In the genomic region with DNA sequence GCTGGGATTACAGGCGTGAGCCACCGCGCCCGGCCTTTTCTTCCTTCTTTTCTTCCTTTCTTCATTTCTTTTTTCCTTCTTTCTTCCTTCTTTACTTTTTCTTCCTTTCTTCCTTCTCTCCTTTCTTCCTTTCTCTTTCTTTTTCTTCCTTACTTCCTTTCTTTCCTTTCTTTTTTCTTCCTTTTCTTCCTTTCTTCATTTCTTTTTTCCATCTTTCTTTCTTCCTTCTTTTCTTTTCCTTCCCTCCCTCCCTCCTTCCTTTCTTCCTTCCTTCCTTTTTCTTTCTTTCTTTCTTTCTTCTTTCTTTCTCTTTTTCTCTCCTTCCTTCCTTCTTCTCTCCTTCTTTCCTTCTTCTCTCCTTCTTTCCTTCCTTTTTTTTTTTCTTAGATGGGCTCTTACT, we compare ENCODE assay signal across 2 cellular contexts.
TF ChIP-seq lines count a peak whose summit lies in the region.

No MANE protein-coding gene starts in this region.

TF ChIP-seq in GM23338, 12 proteins besides CTCF, POLR2A, EP300 and RAD21 (continued from another document):
- TF ChIP-seq, protein P1, sequence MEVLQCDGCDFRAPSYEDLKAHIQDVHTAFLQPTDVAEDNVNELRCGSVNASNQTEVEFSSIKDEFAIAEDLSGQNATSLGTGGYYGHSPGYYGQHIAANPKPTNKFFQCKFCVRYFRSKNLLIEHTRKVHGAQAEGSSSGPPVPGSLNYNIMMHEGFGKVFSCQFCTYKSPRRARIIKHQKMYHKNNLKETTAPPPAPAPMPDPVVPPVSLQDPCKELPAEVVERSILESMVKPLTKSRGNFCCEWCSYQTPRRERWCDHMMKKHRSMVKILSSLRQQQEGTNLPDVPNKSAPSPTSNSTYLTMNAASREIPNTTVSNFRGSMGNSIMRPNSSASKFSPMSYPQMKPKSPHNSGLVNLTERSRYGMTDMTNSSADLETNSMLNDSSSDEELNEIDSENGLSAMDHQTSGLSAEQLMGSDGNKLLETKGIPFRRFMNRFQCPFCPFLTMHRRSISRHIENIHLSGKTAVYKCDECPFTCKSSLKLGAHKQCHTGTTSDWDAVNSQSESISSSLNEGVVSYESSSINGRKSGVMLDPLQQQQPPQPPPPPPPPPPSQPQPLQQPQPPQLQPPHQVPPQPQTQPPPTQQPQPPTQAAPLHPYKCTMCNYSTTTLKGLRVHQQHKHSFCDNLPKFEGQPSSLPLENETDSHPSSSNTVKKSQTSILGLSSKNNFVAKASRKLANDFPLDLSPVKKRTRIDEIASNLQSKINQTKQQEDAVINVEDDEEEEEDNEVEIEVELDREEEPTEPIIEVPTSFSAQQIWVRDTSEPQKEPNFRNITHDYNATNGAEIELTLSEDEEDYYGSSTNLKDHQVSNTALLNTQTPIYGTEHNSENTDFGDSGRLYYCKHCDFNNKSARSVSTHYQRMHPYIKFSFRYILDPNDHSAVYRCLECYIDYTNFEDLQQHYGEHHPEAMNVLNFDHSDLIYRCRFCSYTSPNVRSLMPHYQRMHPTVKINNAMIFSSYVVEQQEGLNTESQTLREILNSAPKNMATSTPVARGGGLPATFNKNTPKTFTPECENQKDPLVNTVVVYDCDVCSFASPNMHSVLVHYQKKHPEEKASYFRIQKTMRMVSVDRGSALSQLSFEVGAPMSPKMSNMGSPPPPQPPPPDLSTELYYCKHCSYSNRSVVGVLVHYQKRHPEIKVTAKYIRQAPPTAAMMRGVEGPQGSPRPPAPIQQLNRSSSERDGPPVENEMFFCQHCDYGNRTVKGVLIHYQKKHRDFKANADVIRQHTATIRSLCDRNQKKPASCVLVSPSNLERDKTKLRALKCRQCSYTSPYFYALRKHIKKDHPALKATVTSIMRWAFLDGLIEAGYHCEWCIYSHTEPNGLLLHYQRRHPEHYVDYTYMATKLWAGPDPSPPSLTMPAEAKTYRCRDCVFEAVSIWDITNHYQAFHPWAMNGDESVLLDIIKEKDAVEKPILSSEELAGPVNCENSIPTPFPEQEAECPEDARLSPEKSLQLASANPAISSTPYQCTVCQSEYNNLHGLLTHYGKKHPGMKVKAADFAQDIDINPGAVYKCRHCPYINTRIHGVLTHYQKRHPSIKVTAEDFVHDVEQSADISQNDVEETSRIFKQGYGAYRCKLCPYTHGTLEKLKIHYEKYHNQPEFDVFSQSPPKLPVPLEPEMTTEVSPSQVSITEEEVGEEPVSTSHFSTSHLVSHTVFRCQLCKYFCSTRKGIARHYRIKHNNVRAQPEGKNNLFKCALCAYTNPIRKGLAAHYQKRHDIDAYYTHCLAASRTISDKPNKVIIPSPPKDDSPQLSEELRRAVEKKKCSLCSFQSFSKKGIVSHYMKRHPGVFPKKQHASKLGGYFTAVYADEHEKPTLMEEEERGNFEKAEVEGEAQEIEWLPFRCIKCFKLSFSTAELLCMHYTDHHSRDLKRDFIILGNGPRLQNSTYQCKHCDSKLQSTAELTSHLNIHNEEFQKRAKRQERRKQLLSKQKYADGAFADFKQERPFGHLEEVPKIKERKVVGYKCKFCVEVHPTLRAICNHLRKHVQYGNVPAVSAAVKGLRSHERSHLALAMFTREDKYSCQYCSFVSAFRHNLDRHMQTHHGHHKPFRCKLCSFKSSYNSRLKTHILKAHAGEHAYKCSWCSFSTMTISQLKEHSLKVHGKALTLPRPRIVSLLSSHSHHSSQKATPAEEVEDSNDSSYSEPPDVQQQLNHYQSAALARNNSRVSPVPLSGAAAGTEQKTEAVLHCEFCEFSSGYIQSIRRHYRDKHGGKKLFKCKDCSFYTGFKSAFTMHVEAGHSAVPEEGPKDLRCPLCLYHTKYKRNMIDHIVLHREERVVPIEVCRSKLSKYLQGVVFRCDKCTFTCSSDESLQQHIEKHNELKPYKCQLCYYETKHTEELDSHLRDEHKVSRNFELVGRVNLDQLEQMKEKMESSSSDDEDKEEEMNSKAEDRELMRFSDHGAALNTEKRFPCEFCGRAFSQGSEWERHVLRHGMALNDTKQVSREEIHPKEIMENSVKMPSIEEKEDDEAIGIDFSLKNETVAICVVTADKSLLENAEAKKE (CRISPR knock-in tag; IDR thresholded peaks at IDR 0.05): no peak
- TF ChIP-seq POLR2AphosphoS5 (IDR thresholded peaks at IDR 0.05; ENCODE audit: low read depth): no peak
- no peak for TF ChIP-seq EZH2 (IDR thresholded peaks at IDR 0.05; ENCODE audit: low read depth, unreplicated experiment)
- TF ChIP-seq EZH2phosphoT487 (IDR thresholded peaks at IDR 0.05; ENCODE audit: unreplicated experiment): no peak
- TF ChIP-seq ZNF331 (CRISPR knock-in tag; IDR thresholded peaks at IDR 0.05; ENCODE audit: low read depth): no peak

TF ChIP-seq in WTC11, 78 proteins besides CTCF, POLR2A, EP300 and RAD21 (continued from another document):
- TF ChIP-seq, protein P2, sequence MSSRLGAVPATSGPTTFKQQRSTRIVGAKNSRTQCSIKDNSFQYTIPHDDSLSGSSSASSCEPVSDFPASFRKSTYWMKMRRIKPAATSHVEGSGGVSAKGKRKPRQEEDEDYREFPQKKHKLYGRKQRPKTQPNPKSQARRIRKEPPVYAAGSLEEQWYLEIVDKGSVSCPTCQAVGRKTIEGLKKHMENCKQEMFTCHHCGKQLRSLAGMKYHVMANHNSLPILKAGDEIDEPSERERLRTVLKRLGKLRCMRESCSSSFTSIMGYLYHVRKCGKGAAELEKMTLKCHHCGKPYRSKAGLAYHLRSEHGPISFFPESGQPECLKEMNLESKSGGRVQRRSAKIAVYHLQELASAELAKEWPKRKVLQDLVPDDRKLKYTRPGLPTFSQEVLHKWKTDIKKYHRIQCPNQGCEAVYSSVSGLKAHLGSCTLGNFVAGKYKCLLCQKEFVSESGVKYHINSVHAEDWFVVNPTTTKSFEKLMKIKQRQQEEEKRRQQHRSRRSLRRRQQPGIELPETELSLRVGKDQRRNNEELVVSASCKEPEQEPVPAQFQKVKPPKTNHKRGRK (CRISPR knock-in tag; IDR thresholded peaks at IDR 0.05; ENCODE audit: borderline replicate concordance): peak; percentile 88; the same call in 1 of the 2 replicates
